In the genomic region with DNA sequence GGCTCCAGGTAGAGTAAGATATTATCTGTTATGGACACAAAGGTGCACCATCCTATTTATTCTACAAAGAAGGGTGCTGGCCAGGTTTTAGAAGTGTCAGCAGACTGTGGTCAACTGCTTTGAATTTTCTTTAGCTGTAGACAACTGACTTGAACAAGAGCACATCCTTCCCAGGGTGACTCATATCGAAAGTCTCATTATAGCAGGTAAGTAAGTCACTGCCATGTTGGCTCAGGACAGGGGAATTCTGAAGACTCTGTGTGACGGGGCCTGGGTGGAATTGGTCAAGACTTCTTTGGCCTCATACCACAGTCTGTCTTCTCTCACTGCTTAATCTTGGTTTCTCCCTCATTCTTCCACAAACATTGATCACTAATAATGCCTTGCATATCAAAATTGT, we compare ENCODE assay signal across 31 cellular contexts.
"Had no signal": no experiment of that assay in that cellular context is flagged by ENCODE, and none has a peak within 500 bp of the region (broad histone marks: within the 10 kb centered on the region; RNA-seq: fewer than 3 reads in every experiment).

No MANE protein-coding gene starts in this region.

- H3K9me3 Mint-ChIP-seq: neural progenitor cell had no signal

- H3K27me3 ChIP-seq: esophagus squamous epithelium, left lung, neural progenitor cell, right atrium auricular region, upper lobe of left lung, vagina had no signal

- H3K36me3 Mint-ChIP-seq: activated naive CD4-positive, alpha-beta T cell treated with anti-CD3 and anti-CD28 coated beads, Interleukin-2, amount 50 U/mL, for 24 hours; neural progenitor cell; stimulated activated memory B cell treated with anti-CD40 and anti-IgM and Interleukin-4, amounts not matched to agents 10 μg/mL and 1 μg/mL and 100 μg/mL, for 72 hours had no signal

- H3K36me3 ChIP-seq: esophagus squamous epithelium, left lung, lower lobe of right lung, neural progenitor cell, right atrium auricular region, upper lobe of left lung, vagina had no signal

- H3K27ac Mint-ChIP-seq: activated CD4-positive, alpha-beta memory T cell treated with anti-CD3 and anti-CD28 coated beads, Interleukin-2, amount 10 ng/mL, durations not matched to agents 7 days and 5 days; activated CD4-positive, alpha-beta T cell treated with anti-CD3 and anti-CD28 coated beads, Interleukin-2, amount 10 ng/mL, durations not matched to agents 7 days and 5 days; activated naive CD4-positive, alpha-beta T cell treated with anti-CD3 and anti-CD28 coated beads, Interleukin-2, amount 50 U/mL, for 24 hours; activated naive CD8-positive, alpha-beta T cell treated with anti-CD3 and anti-CD28 coated beads, Interleukin-2, amount 50 U/mL, for 24 hours; activated T-cell treated with anti-CD3 and anti-CD28 coated beads, Interleukin-2, amount 50 U/mL, for 24 hours; natural killer cell; neural progenitor cell; stimulated activated memory B cell treated with anti-CD40 and anti-IgM and Interleukin-4, amounts not matched to agents 10 μg/mL and 1 μg/mL and 100 μg/mL, for 72 hours; stimulated activated naive CD8-positive, alpha-beta T cell treated with anti-CD3 and anti-CD28 coated beads, Interleukin-15, amount 100 ng/mL, for 72 hours; WTC11 had no signal

- H3K4me3 ChIP-seq: esophagus squamous epithelium, left lung, lower lobe of right lung, neural progenitor cell, psoas muscle, right atrium auricular region, smooth muscle cell, upper lobe of left lung, vagina had no signal

- H3K9me3 ChIP-seq: esophagus squamous epithelium, left lung, lower lobe of right lung, psoas muscle, right atrium auricular region, upper lobe of left lung, vagina had no signal

- H3K4me1 Mint-ChIP-seq: activated CD4-positive, alpha-beta memory T cell treated with anti-CD3 and anti-CD28 coated beads, Interleukin-2, amount 10 ng/mL, durations not matched to agents 7 days and 5 days; activated CD4-positive, alpha-beta T cell treated with anti-CD3 and anti-CD28 coated beads, Interleukin-2, amount 10 ng/mL, durations not matched to agents 7 days and 5 days; activated naive CD4-positive, alpha-beta T cell treated with anti-CD3 and anti-CD28 coated beads, Interleukin-2, amount 50 U/mL, for 24 hours; activated naive CD8-positive, alpha-beta T cell treated with anti-CD3 and anti-CD28 coated beads, Interleukin-2, amount 50 U/mL, for 24 hours; natural killer cell; neural progenitor cell; stimulated activated memory B cell treated with anti-CD40 and anti-IgM and Interleukin-4, amounts not matched to agents 10 μg/mL and 1 μg/mL and 100 μg/mL, for 72 hours; stimulated activated naive CD8-positive, alpha-beta T cell treated with anti-CD3 and anti-CD28 coated beads, Interleukin-15, amount 100 ng/mL, for 72 hours; WTC11 had no signal

- H3K4me1 ChIP-seq: esophagus squamous epithelium, left lung, lower lobe of right lung, neural progenitor cell, parathyroid adenoma, psoas muscle, right atrium auricular region, upper lobe of left lung, vagina had no signal

- H3K4me3 Mint-ChIP-seq: activated CD4-positive, alpha-beta memory T cell treated with anti-CD3 and anti-CD28 coated beads, Interleukin-2, amount 10 ng/mL, durations not matched to agents 7 days and 5 days; activated CD4-positive, alpha-beta T cell treated with anti-CD3 and anti-CD28 coated beads, Interleukin-2, amount 10 ng/mL, durations not matched to agents 7 days and 5 days; activated naive CD4-positive, alpha-beta T cell treated with anti-CD3 and anti-CD28 coated beads, Interleukin-2, amount 50 U/mL, for 24 hours; activated naive CD8-positive, alpha-beta T cell treated with anti-CD3 and anti-CD28 coated beads, Interleukin-2, amount 50 U/mL, for 24 hours; activated T-cell treated with anti-CD3 and anti-CD28 coated beads, Interleukin-2, amount 50 U/mL, for 24 hours; natural killer cell; neural progenitor cell; stimulated activated memory B cell treated with anti-CD40 and anti-IgM and Interleukin-4, amounts not matched to agents 10 μg/mL and 1 μg/mL and 100 μg/mL, for 72 hours; stimulated activated naive CD8-positive, alpha-beta T cell treated with anti-CD3 and anti-CD28 coated beads, Interleukin-15, amount 100 ng/mL, for 72 hours; WTC11 had no signal

- DNase-seq: activated CD4-positive, alpha-beta memory T cell treated with anti-CD3 and anti-CD28 coated beads, Interleukin-2, amount 10 ng/mL, durations not matched to agents 7 days and 5 days; activated CD4-positive, alpha-beta T cell treated with anti-CD3 and anti-CD28 coated beads for 1 hour; activated CD4-positive, alpha-beta T cell treated with anti-CD3 and anti-CD28 coated beads, Interleukin-2, amount 10 ng/mL, durations not matched to agents 7 days and 5 days; activated CD8-positive, alpha-beta memory T cell treated with anti-CD3 and anti-CD28 coated beads, Interleukin-2, amount 50 U/mL, for 48 hours; activated gamma-delta T cell; activated naive CD8-positive, alpha-beta T cell treated with anti-CD3 and anti-CD28 coated beads, Interleukin-2, amount 50 U/mL, for 24 hours; activated T-cell treated with anti-CD3 and anti-CD28 coated beads, Interleukin-2, amount 50 U/mL, for 24 hours; amygdala; dermis blood vessel endothelial cell; effector CD4-positive, alpha-beta T cell; esophagus squamous epithelium; left lung; lower lobe of right lung; mesendoderm; natural killer cell; occipital lobe; psoas muscle; stimulated activated CD4-positive, alpha-beta T cell treated with anti-CD3 and anti-CD28 coated beads, Interleukin-1b, Interleukin-23, amount 100 ng/mL, for 48 hours; stimulated activated CD4-positive, alpha-beta T cell treated with anti-CD3 and anti-CD28 coated beads, Interleukin-4, amount 100 ng/mL, for 4 hours; stimulated activated CD8-positive, alpha-beta memory T cell treated with anti-CD3 and anti-CD28 coated beads, Interleukin-4, amount 100 ng/mL, for 48 hours; stimulated activated naive CD8-positive, alpha-beta T cell treated with anti-CD3 and anti-CD28 coated beads, Interleukin-15, amount 100 ng/mL, for 72 hours; substantia nigra; upper lobe of left lung had no signal

- H3K27me3 Mint-ChIP-seq: activated CD4-positive, alpha-beta memory T cell treated with anti-CD3 and anti-CD28 coated beads, Interleukin-2, amount 10 ng/mL, durations not matched to agents 7 days and 5 days; activated CD4-positive, alpha-beta T cell treated with anti-CD3 and anti-CD28 coated beads, Interleukin-2, amount 10 ng/mL, durations not matched to agents 7 days and 5 days; activated naive CD4-positive, alpha-beta T cell treated with anti-CD3 and anti-CD28 coated beads, Interleukin-2, amount 50 U/mL, for 24 hours; activated naive CD8-positive, alpha-beta T cell treated with anti-CD3 and anti-CD28 coated beads, Interleukin-2, amount 50 U/mL, for 24 hours; activated T-cell treated with anti-CD3 and anti-CD28 coated beads, Interleukin-2, amount 50 U/mL, for 24 hours; stimulated activated memory B cell treated with anti-CD40 and anti-IgM and Interleukin-4, amounts not matched to agents 10 μg/mL and 1 μg/mL and 100 μg/mL, for 72 hours; stimulated activated naive CD8-positive, alpha-beta T cell treated with anti-CD3 and anti-CD28 coated beads, Interleukin-15, amount 100 ng/mL, for 72 hours had no signal

- ATAC-seq: activated naive CD8-positive, alpha-beta T cell treated with anti-CD3 and anti-CD28 coated beads, Interleukin-2, amount 50 U/mL, for 24 hours; left lung; lower lobe of right lung; natural killer cell; psoas muscle; stimulated activated memory B cell treated with anti-CD40 and anti-IgM and Interleukin-4, amounts not matched to agents 10 μg/mL and 1 μg/mL and 100 μg/mL, for 72 hours; stimulated activated naive CD8-positive, alpha-beta T cell treated with anti-CD3 and anti-CD28 coated beads, Interleukin-15, amount 100 ng/mL, for 72 hours; WTC11 had no signal
